8 cellular contexts compared by ENCODE assay signal in the genomic region with DNA sequence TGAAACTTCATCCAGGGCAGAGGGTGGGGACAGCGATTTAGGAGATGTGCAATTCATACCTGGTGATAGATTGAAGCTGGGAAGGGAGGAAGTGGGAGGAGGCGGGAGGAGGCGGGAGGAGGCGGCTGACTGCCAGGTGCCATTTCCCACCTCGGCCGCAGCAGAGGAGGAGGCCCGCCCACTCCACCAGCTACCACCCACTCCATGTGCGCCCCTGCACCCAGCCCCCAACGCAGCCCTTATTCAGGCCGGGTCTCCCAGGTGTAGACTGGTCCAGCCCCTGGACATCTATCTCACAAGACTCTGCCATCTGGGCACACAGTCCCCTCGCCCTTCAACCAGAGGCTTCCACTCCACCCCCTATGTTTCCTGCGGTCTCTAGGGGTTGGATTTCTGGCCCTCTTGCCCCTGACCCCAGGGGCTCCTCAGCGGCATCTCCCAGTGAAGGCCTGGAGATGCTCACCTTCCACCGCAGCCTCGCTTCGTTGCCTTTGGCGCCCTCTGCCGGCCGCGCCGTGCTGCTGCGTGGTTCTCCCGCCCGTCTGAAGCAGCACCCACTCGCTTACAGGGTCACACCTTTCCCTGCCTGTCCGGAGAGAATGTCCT. TPM values are rescaled to one million over a fixed set of nuclear protein-coding genes. Genes with fewer than 3 reads are reported as not detected.
DNase-seq lines count a peak whose midpoint lies in the region; ATAC-seq and TF ChIP-seq lines count a peak whose summit lies in the region.

No MANE protein-coding gene starts in this region.

- peak; percentile 71 for DNase-seq in CD1c-positive myeloid dendritic cell (ENCODE audit: extremely low spot score)
- no peak for DNase-seq in LNCaP clone FGC (ENCODE audit: low read depth)
- peak; percentile 74 to 84 for DNase-seq in SJCRH30
- peak; percentile 76 for DNase-seq in activated gamma-delta T cell treated with anti-CD3 and anti-CD28 coated beads, Interleukin-2, amount 50 U/mL, for 16 hours (ENCODE audit: low read depth)
- peak; percentile 63 for DNase-seq in glomerular visceral epithelial cell (ENCODE audit: extremely low spot score)
- DNase-seq in pons (ENCODE audit: low spot score), result peak; percentile 66
- DNase-seq in ureter (ENCODE audit: low spot score), result peak; percentile 66

- peak; percentile 99 for TF ChIP-seq CTCF in LNCaP clone FGC (IDR thresholded peaks at IDR 0.05; ENCODE audit: control insufficient read depth, extremely low read depth, insufficient read depth)

- H3K4me1 ChIP-seq in SJCRH30, result no peaks in the 10 kb centered on the region; the same call in 1 of the 2 replicates

- H3K4me3 ChIP-seq in LNCaP clone FGC (ENCODE audit: low read depth, low read length), result no peak overlapping the region
- H3K4me3 ChIP-seq in SJCRH30, result no peak overlapping the region

- ATAC-seq in GM19467 (IDR thresholded peaks at IDR 0.05; ENCODE audit: unreplicated experiment), result peak; percentile 56

- no peak overlapping the region for H3K27ac ChIP-seq in SJCRH30

- no peaks in the 10 kb centered on the region for H3K9me3 ChIP-seq in SJCRH30 (replicated peaks)

- H3K36me3 ChIP-seq in SJCRH30, result no peaks in the 10 kb centered on the region

- H3K27me3 ChIP-seq in SJCRH30, result no peaks in the 10 kb centered on the region

RNA-seq across cellular contexts. Expression of a gene that starts 32.6 kb away (rescaled TPM):
- 87.9 and 96.6 TPM in 2 replicates for total RNA-seq in SJCRH30 (2014; rRNA removed; shearing (Covaris generic))
- total RNA-seq in ureter, result 1.5 TPM

Comparison
In these comparisons a context has a peak if more than half of its experiments do, and no peak if none do; other contexts are left out.
1. RNA of a gene that starts 32.6 kb away (total RNA-seq): 87.9 to 96.6 TPM in SJCRH30; 1.5 TPM in ureter (single experiment); every median in the first group is over 10 times any median in the second.